1 cellular context compared by ENCODE assay signal in the genomic region with DNA sequence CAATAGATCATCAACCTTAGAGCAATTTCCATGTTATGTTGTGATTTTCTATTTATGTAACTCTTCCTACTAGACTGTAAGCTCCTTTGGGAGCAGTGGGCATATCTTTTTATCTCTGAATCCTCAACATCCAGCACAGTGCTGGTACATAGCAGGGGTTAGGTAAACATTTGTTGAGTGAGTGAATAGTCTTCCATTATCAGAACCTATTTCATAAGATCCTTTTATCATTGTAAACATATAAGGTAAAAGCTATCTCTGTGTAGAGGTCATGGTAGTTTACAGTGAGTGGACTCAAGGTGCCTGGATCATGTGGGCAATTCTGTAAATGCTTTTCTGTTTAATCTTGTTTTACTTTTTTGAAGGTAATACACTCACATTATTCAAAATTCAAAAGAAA.
TF ChIP-seq lines count a peak whose summit lies in the region.

No MANE protein-coding gene starts in this region.

TF ChIP-seq in HepG2, 621 proteins besides CTCF, POLR2A, EP300 and RAD21 (continued from another document and continues in another):
- TF ChIP-seq, protein P1, sequence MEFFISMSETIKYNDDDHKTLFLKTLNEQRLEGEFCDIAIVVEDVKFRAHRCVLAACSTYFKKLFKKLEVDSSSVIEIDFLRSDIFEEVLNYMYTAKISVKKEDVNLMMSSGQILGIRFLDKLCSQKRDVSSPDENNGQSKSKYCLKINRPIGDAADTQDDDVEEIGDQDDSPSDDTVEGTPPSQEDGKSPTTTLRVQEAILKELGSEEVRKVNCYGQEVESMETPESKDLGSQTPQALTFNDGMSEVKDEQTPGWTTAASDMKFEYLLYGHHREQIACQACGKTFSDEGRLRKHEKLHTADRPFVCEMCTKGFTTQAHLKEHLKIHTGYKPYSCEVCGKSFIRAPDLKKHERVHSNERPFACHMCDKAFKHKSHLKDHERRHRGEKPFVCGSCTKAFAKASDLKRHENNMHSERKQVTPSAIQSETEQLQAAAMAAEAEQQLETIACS (CRISPR knock-in tag; IDR thresholded peaks at IDR 0.05), result no peak
- peak; percentile 90 for TF ChIP-seq TBL1XR1 (IDR thresholded peaks at IDR 0.05; ENCODE audit: borderline replicate concordance, low read length, partially characterized antibody)
- TF ChIP-seq ZNF20 (CRISPR knock-in tag; IDR thresholded peaks at IDR 0.05), result no peak
- TF ChIP-seq, protein P2, sequence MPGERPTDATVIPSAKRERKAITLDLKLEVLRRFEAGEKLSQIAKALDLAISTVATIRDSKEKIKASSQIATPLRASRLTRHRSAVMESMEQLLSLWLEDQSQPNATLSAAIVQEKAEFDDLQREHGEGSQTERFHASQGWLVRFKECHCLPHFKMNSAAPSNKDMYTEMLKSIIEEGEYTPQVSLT (CRISPR knock-in tag; IDR thresholded peaks at IDR 0.05; ENCODE audit: borderline replicate concordance, low read depth), result no peak
- no peak for TF ChIP-seq NFYB (CRISPR knock-in tag; IDR thresholded peaks at IDR 0.05)
- TF ChIP-seq HES4 (CRISPR knock-in tag; IDR thresholded peaks at IDR 0.05; ENCODE audit: borderline replicate concordance), result no peak
- TF ChIP-seq ZNF567 (CRISPR knock-in tag; IDR thresholded peaks at IDR 0.05; ENCODE audit: borderline replicate concordance), result no peak
- TF ChIP-seq, protein P3, sequence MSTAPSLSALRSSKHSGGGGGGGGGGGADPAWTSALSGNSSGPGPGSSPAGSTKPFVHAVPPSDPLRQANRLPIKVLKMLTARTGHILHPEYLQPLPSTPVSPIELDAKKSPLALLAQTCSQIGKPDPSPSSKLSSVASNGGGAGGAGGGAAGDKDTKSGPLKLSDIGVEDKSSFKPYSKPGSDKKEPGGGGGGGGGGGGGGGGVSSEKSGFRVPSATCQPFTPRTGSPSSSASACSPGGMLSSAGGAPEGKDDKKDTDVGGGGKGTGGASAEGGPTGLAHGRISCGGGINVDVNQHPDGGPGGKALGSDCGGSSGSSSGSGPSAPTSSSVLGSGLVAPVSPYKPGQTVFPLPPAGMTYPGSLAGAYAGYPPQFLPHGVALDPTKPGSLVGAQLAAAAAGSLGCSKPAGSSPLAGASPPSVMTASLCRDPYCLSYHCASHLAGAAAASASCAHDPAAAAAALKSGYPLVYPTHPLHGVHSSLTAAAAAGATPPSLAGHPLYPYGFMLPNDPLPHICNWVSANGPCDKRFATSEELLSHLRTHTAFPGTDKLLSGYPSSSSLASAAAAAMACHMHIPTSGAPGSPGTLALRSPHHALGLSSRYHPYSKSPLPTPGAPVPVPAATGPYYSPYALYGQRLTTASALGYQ (CRISPR knock-in tag; IDR thresholded peaks at IDR 0.05), result peak; percentile 98
- no peak for TF ChIP-seq RARG (CRISPR knock-in tag; IDR thresholded peaks at IDR 0.05; ENCODE audit: low read depth)
- 0 out of 2 replicates have a peak, but pooled peaks have one; percentile 27 for TF ChIP-seq TP53 (CRISPR knock-in tag; conservative IDR thresholded peaks at IDR 0.05)
- peak; percentile 86; the same call in 1 of the 2 replicates for TF ChIP-seq ZNF136 (CRISPR knock-in tag; IDR thresholded peaks at IDR 0.05; ENCODE audit: low read depth)
- TF ChIP-seq HNF4A (CRISPR knock-in tag; IDR thresholded peaks at IDR 0.05), result peak; percentile 80
- TF ChIP-seq, protein P4, sequence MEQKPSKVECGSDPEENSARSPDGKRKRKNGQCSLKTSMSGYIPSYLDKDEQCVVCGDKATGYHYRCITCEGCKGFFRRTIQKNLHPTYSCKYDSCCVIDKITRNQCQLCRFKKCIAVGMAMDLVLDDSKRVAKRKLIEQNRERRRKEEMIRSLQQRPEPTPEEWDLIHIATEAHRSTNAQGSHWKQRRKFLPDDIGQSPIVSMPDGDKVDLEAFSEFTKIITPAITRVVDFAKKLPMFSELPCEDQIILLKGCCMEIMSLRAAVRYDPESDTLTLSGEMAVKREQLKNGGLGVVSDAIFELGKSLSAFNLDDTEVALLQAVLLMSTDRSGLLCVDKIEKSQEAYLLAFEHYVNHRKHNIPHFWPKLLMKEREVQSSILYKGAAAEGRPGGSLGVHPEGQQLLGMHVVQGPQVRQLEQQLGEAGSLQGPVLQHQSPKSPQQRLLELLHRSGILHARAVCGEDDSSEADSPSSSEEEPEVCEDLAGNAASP (CRISPR knock-in tag; IDR thresholded peaks at IDR 0.05; ENCODE audit: borderline replicate concordance), result peak; percentile 96
- TF ChIP-seq ZNF773 (CRISPR knock-in tag; IDR thresholded peaks at IDR 0.05; ENCODE audit: borderline replicate concordance), result no peak
- TF ChIP-seq ZNF768 (CRISPR knock-in tag; IDR thresholded peaks at IDR 0.05), result no peak
- peak; percentile 97 for TF ChIP-seq GATAD2A (CRISPR knock-in tag; IDR thresholded peaks at IDR 0.05)
- TF ChIP-seq ZBTB3 (CRISPR knock-in tag; IDR thresholded peaks at IDR 0.05; ENCODE audit: borderline replicate concordance, low read depth), result 0 out of 2 replicates have a peak, but pooled peaks have one; percentile 33
- no peak for TF ChIP-seq ZNF607 (CRISPR knock-in tag; IDR thresholded peaks at IDR 0.05; ENCODE audit: borderline replicate concordance)
- no peak for TF ChIP-seq ZZZ3 (CRISPR knock-in tag; IDR thresholded peaks at IDR 0.05; ENCODE audit: borderline replicate concordance)
- TF ChIP-seq ZNF766 (CRISPR knock-in tag; IDR thresholded peaks at IDR 0.05; ENCODE audit: borderline replicate concordance), result no peak
- TF ChIP-seq SIX1 (CRISPR knock-in tag; IDR thresholded peaks at IDR 0.05; ENCODE audit: borderline replicate concordance), result peak; percentile 87; the same call in 1 of the 2 replicates
- 0 out of 2 replicates have a peak, but pooled peaks have one; percentile 13 for TF ChIP-seq CCDC6 (CRISPR knock-in tag; IDR thresholded peaks at IDR 0.05)
- TF ChIP-seq MBD4 (IDR thresholded peaks at IDR 0.05; ENCODE audit: borderline replicate concordance, low read length), result peak; percentile 86
- TF ChIP-seq ZNF431 (CRISPR knock-in tag; IDR thresholded peaks at IDR 0.05; ENCODE audit: borderline replicate concordance, low read depth), result no peak
- 0 out of 2 replicates have a peak, but pooled peaks have one; percentile 39 for TF ChIP-seq TGIF2 (CRISPR knock-in tag; IDR thresholded peaks at IDR 0.05)
- TF ChIP-seq MAFF (IDR thresholded peaks at IDR 0.05; ENCODE audit: low read depth, low read length), result no peak
- no peak for TF ChIP-seq NFE2L2 (IDR thresholded peaks at IDR 0.05; ENCODE audit: low read length)
- no peak for TF ChIP-seq FOXC1 (CRISPR knock-in tag; IDR thresholded peaks at IDR 0.05; ENCODE audit: borderline replicate concordance)
- TF ChIP-seq, protein P5, sequence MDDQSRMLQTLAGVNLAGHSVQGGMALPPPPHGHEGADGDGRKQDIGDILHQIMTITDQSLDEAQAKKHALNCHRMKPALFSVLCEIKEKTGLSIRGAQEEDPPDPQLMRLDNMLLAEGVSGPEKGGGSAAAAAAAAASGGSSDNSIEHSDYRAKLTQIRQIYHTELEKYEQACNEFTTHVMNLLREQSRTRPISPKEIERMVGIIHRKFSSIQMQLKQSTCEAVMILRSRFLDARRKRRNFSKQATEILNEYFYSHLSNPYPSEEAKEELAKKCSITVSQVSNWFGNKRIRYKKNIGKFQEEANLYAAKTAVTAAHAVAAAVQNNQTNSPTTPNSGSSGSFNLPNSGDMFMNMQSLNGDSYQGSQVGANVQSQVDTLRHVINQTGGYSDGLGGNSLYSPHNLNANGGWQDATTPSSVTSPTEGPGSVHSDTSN (CRISPR knock-in tag; IDR thresholded peaks at IDR 0.05; ENCODE audit: borderline replicate concordance), result no peak
- TF ChIP-seq, protein P6, sequence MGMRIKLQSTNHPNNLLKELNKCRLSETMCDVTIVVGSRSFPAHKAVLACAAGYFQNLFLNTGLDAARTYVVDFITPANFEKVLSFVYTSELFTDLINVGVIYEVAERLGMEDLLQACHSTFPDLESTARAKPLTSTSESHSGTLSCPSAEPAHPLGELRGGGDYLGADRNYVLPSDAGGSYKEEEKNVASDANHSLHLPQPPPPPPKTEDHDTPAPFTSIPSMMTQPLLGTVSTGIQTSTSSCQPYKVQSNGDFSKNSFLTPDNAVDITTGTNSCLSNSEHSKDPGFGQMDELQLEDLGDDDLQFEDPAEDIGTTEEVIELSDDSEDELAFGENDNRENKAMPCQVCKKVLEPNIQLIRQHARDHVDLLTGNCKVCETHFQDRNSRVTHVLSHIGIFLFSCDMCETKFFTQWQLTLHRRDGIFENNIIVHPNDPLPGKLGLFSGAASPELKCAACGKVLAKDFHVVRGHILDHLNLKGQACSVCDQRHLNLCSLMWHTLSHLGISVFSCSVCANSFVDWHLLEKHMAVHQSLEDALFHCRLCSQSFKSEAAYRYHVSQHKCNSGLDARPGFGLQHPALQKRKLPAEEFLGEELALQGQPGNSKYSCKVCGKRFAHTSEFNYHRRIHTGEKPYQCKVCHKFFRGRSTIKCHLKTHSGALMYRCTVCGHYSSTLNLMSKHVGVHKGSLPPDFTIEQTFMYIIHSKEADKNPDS (CRISPR knock-in tag; IDR thresholded peaks at IDR 0.05), result no peak
- 0 out of 2 replicates have a peak, but pooled peaks have one; percentile 17 for TF ChIP-seq SRF (IDR thresholded peaks at IDR 0.05; ENCODE audit: low read depth, low read length)
- TF ChIP-seq JUND (CRISPR knock-in tag; IDR thresholded peaks at IDR 0.05), result 0 out of 2 replicates have a peak, but pooled peaks have one; percentile 40
- no peak for TF ChIP-seq SAFB2 (CRISPR knock-in tag; IDR thresholded peaks at IDR 0.05; ENCODE audit: borderline replicate concordance, low read depth)
- TF ChIP-seq, protein P7, sequence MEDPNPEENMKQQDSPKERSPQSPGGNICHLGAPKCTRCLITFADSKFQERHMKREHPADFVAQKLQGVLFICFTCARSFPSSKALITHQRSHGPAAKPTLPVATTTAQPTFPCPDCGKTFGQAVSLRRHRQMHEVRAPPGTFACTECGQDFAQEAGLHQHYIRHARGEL (CRISPR knock-in tag; IDR thresholded peaks at IDR 0.05), result no peak
- TF ChIP-seq HMG20B (CRISPR knock-in tag; conservative IDR thresholded peaks at IDR 0.05), result peak; percentile 99
- 0 out of 2 replicates have a peak, but pooled peaks have one; percentile 40 for TF ChIP-seq ARNT2 (CRISPR knock-in tag; IDR thresholded peaks at IDR 0.05; ENCODE audit: low read depth)
- TF ChIP-seq FOXO1 (CRISPR knock-in tag; IDR thresholded peaks at IDR 0.05), result peak; percentile 93
- peak; percentile 87 for TF ChIP-seq ARNTL (CRISPR knock-in tag; IDR thresholded peaks at IDR 0.05)
- TF ChIP-seq ZNF501 (CRISPR knock-in tag; IDR thresholded peaks at IDR 0.05), result no peak
- TF ChIP-seq, protein P8, sequence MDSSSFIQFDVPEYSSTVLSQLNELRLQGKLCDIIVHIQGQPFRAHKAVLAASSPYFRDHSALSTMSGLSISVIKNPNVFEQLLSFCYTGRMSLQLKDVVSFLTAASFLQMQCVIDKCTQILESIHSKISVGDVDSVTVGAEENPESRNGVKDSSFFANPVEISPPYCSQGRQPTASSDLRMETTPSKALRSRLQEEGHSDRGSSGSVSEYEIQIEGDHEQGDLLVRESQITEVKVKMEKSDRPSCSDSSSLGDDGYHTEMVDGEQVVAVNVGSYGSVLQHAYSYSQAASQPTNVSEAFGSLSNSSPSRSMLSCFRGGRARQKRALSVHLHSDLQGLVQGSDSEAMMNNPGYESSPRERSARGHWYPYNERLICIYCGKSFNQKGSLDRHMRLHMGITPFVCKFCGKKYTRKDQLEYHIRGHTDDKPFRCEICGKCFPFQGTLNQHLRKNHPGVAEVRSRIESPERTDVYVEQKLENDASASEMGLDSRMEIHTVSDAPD (CRISPR knock-in tag; IDR thresholded peaks at IDR 0.05), result peak; percentile 29; the same call in 1 of the 2 replicates
- no peak for TF ChIP-seq MEIS2 (CRISPR knock-in tag; IDR thresholded peaks at IDR 0.05)
- TF ChIP-seq ZNF510 (CRISPR knock-in tag; IDR thresholded peaks at IDR 0.05; ENCODE audit: low read depth), result no peak
- TF ChIP-seq CREB1 (IDR thresholded peaks at IDR 0.05), result no peak
- peak; percentile 77 for TF ChIP-seq CREB1 (CRISPR knock-in tag; IDR thresholded peaks at IDR 0.05)
- TF ChIP-seq U2AF1 (optimal IDR thresholded peaks at IDR 0.05; ENCODE audit: low read depth, low read length), result no peak
- TF ChIP-seq, protein P9, sequence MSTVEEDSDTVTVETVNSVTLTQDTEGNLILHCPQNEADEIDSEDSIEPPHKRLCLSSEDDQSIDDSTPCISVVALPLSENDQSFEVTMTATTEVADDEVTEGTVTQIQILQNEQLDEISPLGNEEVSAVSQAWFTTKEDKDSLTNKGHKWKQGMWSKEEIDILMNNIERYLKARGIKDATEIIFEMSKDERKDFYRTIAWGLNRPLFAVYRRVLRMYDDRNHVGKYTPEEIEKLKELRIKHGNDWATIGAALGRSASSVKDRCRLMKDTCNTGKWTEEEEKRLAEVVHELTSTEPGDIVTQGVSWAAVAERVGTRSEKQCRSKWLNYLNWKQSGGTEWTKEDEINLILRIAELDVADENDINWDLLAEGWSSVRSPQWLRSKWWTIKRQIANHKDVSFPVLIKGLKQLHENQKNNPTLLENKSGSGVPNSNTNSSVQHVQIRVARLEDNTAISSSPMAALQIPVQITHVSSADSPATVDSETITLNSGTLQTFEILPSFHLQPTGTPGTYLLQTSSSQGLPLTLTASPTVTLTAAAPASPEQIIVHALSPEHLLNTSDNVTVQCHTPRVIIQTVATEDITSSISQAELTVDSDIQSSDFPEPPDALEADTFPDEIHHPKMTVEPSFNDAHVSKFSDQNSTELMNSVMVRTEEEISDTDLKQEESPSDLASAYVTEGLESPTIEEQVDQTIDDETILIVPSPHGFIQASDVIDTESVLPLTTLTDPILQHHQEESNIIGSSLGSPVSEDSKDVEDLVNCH (CRISPR knock-in tag; IDR thresholded peaks at IDR 0.05), result no peak
- TF ChIP-seq, protein P10, sequence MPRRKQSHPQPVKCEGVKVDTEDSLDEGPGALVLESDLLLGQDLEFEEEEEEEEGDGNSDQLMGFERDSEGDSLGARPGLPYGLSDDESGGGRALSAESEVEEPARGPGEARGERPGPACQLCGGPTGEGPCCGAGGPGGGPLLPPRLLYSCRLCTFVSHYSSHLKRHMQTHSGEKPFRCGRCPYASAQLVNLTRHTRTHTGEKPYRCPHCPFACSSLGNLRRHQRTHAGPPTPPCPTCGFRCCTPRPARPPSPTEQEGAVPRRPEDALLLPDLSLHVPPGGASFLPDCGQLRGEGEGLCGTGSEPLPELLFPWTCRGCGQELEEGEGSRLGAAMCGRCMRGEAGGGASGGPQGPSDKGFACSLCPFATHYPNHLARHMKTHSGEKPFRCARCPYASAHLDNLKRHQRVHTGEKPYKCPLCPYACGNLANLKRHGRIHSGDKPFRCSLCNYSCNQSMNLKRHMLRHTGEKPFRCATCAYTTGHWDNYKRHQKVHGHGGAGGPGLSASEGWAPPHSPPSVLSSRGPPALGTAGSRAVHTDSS (CRISPR knock-in tag; conservative IDR thresholded peaks at IDR 0.05), result no peak
- TF ChIP-seq ZBTB7B (CRISPR knock-in tag; IDR thresholded peaks at IDR 0.05), result peak; percentile 67; the same call in 1 of the 2 replicates
